In the genomic region with DNA sequence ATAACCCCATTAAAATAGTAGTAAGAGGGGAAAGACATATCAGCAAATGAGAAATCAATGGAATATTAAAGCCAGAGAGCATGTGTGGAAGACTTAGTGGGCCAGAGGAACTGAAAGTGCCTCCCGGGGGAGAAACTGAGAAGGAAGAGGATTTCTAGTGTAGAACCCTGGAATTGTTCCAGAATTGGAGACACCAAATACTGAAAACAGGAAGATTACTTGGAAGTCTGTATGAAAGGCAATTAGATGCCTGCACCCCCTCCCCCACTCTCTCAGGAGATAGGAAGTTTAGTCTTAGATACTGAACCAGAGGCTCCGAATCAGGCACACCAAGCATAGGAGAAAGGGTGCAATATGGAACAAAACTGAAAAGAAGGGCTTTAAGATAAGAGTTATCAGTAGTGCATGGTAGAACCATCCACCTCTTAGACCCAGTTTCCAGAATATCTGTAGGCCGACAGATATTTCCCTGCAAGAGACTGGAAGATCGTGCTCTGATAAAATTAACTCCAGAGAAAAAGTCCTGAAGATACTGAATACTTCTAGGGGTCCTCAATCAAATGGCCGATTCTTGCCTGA, we compare ENCODE assay signal across 14 cellular contexts. TPM values are rescaled to one million over a fixed set of nuclear protein-coding genes. Genes with fewer than 3 reads are reported as not detected.
A peak's percentile ranks its signal among the peaks of the same experiment; 100 is the strongest.
DNase-seq lines count a peak whose midpoint lies in the region; ATAC-seq and TF ChIP-seq lines count a peak whose summit lies in the region.
"Had no signal": no experiment of that assay in that cellular context is flagged by ENCODE, and none has a peak within 500 bp of the region (broad histone marks: within the 10 kb centered on the region; RNA-seq: fewer than 3 reads in every experiment).

No MANE protein-coding gene starts in this region.

- DNase-seq in GF-D8 (lab: John Stamatoyannopoulos, UW) (peak; percentile 16), RPMI7951 (ENCODE audit: low read depth) (peak; percentile 13), fibroblast of mammary gland (ENCODE audit: low read depth) (peak; percentile 45), nephron progenitor cell (no peak), cortex of kidney (lab: John Stamatoyannopoulos, UW) (no peak)
- DNase-seq in activated CD8-positive, alpha-beta memory T cell treated with anti-CD3 and anti-CD28 coated beads, Interleukin-2, amount 10 ng/mL, durations not matched to agents 7 days and 5 days = no peak
- DNase-seq: activated T-cell treated with anti-CD3 and anti-CD28 coated beads, Interleukin-2, amount 50 U/mL, for 48 hours; NCI-H446 treated with DMSO at 0.1 percent for 48 hours; SHP77 had no signal

- TF ChIP-seq CTCF in fibroblast of mammary gland (conservative IDR thresholded peaks at IDR 0.05; ENCODE audit: control insufficient read depth, insufficient read depth, low read depth, low read length) = no peak
- no peak for TF ChIP-seq CTCF in nephron progenitor cell (IDR thresholded peaks at IDR 0.05)

- H3K4me3 ChIP-seq in fibroblast of mammary gland (ENCODE audit: control insufficient read depth, low read depth, low read length) = no peak overlapping the region
- H3K4me3 ChIP-seq: breast epithelium, HAP-1, pancreas had no signal

- H3K27ac Mint-ChIP-seq in nephron progenitor cell = peak overlapping the region; percentile 19
- H3K27ac Mint-ChIP-seq in activated CD8-positive, alpha-beta memory T cell treated with anti-CD3 and anti-CD28 coated beads, Interleukin-2, amount 10 ng/mL, durations not matched to agents 7 days and 5 days = no peak overlapping the region

- peaks cover 23% of the 10 kb centered on the region for H3K4me1 Mint-ChIP-seq in nephron progenitor cell
- no peaks in the 10 kb centered on the region for H3K4me1 Mint-ChIP-seq in activated CD8-positive, alpha-beta memory T cell treated with anti-CD3 and anti-CD28 coated beads, Interleukin-2, amount 10 ng/mL, durations not matched to agents 7 days and 5 days

- peaks cover 9% of the 10 kb centered on the region for H3K9me3 Mint-ChIP-seq in nephron progenitor cell
- no peaks in the 10 kb centered on the region for H3K9me3 Mint-ChIP-seq in activated CD8-positive, alpha-beta memory T cell treated with anti-CD3 and anti-CD28 coated beads, Interleukin-2, amount 10 ng/mL, durations not matched to agents 7 days and 5 days (ENCODE audit: low read depth)

- H3K36me3 Mint-ChIP-seq in nephron progenitor cell (ENCODE audit: low read depth) = peaks cover 21% of the 10 kb centered on the region
- peaks cover 5% of the 10 kb centered on the region for H3K36me3 Mint-ChIP-seq in activated CD8-positive, alpha-beta memory T cell treated with anti-CD3 and anti-CD28 coated beads, Interleukin-2, amount 10 ng/mL, durations not matched to agents 7 days and 5 days

- H3K27me3 Mint-ChIP-seq in nephron progenitor cell (ENCODE audit: low read depth, poor library complexity) = no peaks in the 10 kb centered on the region
- H3K27me3 Mint-ChIP-seq in activated CD8-positive, alpha-beta memory T cell treated with anti-CD3 and anti-CD28 coated beads, Interleukin-2, amount 10 ng/mL, durations not matched to agents 7 days and 5 days = no peaks in the 10 kb centered on the region

- ATAC-seq in HG03159 (IDR thresholded peaks at IDR 0.05; ENCODE audit: unreplicated experiment) = no peak
- ATAC-seq in GM18498 (IDR thresholded peaks at IDR 0.05; ENCODE audit: unreplicated experiment) = no peak
- no peak for ATAC-seq in activated CD8-positive, alpha-beta memory T cell treated with anti-CD3 and anti-CD28 coated beads, Interleukin-2, amount 10 ng/mL, durations not matched to agents 7 days and 5 days

- CTCF ChIA-PET in activated CD8-positive, alpha-beta memory T cell treated with anti-CD3 and anti-CD28 coated beads, Interleukin-2, amount 10 ng/mL, durations not matched to agents 7 days and 5 days (lab: Charles Lee) = interaction anchor here (1.9 kb wide), 1 partner anchor 9 kb away, joined by 8 read pairs; no protein-coding TSS in a partner anchor

- no peak overlapping the region for H3K4me3 Mint-ChIP-seq in nephron progenitor cell
- no peak overlapping the region for H3K4me3 Mint-ChIP-seq in activated CD8-positive, alpha-beta memory T cell treated with anti-CD3 and anti-CD28 coated beads, Interleukin-2, amount 10 ng/mL, durations not matched to agents 7 days and 5 days

RNA-seq across cellular contexts. Expression of gene KLHL18, which starts 32.4 kb away (rescaled TPM):
- 24.6 and 27.1 TPM in 2 replicates for total RNA-seq in RPMI7951 (2014; rRNA removed; shearing (Covaris generic))
- 10 to 100 TPM; 25.1 to 33.5 TPM for total RNA-seq in activated CD8-positive, alpha-beta memory T cell treated with anti-CD3 and anti-CD28 coated beads, Interleukin-2, amount 10 ng/mL, durations not matched to agents 7 days and 5 days

RNA-seq across cellular contexts. Expression of gene KIF9, which starts 32.6 kb away (rescaled TPM):
- total RNA-seq in RPMI7951 (2014; rRNA removed; shearing (Covaris generic)) = 20.0 and 22.1 TPM in 2 replicates
- 1 to 10 TPM; 3.7 to 5.8 TPM for total RNA-seq in activated CD8-positive, alpha-beta memory T cell treated with anti-CD3 and anti-CD28 coated beads, Interleukin-2, amount 10 ng/mL, durations not matched to agents 7 days and 5 days

Comparison
In these comparisons a context has a peak if more than half of its experiments do, and no peak if none do; other contexts are left out.
1. DNase-seq: peak in GF-D8 (single experiment), RPMI7951 (single experiment) and fibroblast of mammary gland (single experiment); none in nephron progenitor cell (single experiment), cortex of kidney (single experiment) and activated CD8-positive, alpha-beta memory T cell treated with anti-CD3 and anti-CD28 coated beads, Interleukin-2, amount 10 ng/mL, durations not matched to agents 7 days and 5 days (single experiment).